ENCODE assay signal across 17 cellular contexts in the genomic region with DNA sequence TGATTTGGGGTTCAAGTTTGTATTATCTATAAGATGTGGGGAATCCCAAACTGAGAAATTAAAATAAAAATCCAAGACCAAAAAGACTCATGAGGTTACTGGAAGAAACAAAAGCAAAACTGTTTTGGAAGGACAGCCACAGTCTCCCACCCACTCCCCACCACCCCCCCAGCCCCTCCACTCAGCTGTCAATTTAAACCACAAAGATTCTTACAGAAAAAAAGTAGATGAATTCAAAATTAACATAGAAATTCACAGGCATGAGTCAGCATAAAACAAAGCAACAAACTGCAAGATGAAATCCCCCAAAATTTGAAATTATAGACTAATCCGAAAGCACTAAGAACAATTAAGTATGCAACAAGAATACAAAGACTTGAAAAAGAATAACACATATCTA.
"Had no signal": no experiment of that assay in that cellular context is flagged by ENCODE, and none has a peak within 500 bp of the region (broad histone marks: within the 10 kb centered on the region; RNA-seq: fewer than 3 reads in every experiment).

No MANE protein-coding gene starts in this region.

- H3K27me3 ChIP-seq: spleen had no signal

- H3K27ac Mint-ChIP-seq: activated CD8-positive, alpha-beta memory T cell treated with anti-CD3 and anti-CD28 coated beads, Interleukin-2, amount 10 ng/mL, durations not matched to agents 7 days and 5 days; natural killer cell; T-helper 2 cell treated with Interferon-gamma antibody and Interleukin-4, amounts not matched to agents 5 μg/mL and 100 μg/mL, for 36 hours had no signal

- H3K27ac ChIP-seq: epithelial cell of prostate, spleen had no signal

- H3K36me3 Mint-ChIP-seq: natural killer cell had no signal

- H3K4me3 ChIP-seq: spleen had no signal

- H3K27me3 Mint-ChIP-seq: activated CD8-positive, alpha-beta memory T cell treated with anti-CD3 and anti-CD28 coated beads, Interleukin-2, amount 10 ng/mL, durations not matched to agents 7 days and 5 days had no signal

- H3K9me3 ChIP-seq: spleen had no signal

- H3K9me3 Mint-ChIP-seq: natural killer cell; T-helper 2 cell treated with Interferon-gamma antibody and Interleukin-4, amounts not matched to agents 5 μg/mL and 100 μg/mL, for 36 hours had no signal

- H3K36me3 ChIP-seq: spleen had no signal

- ATAC-seq: activated CD4-positive, CD25-positive, alpha-beta regulatory T cell treated with anti-CD3 and anti-CD28 coated beads, Interleukin-2, amount 50 U/mL, for 24 hours; activated CD8-positive, alpha-beta memory T cell treated with anti-CD3 and anti-CD28 coated beads, Interleukin-2, amount 10 ng/mL, durations not matched to agents 7 days and 5 days; right cardiac atrium had no signal

- H3K4me3 Mint-ChIP-seq: activated CD8-positive, alpha-beta memory T cell treated with anti-CD3 and anti-CD28 coated beads, Interleukin-2, amount 10 ng/mL, durations not matched to agents 7 days and 5 days; natural killer cell; T-helper 2 cell treated with Interferon-gamma antibody and Interleukin-4, amounts not matched to agents 5 μg/mL and 100 μg/mL, for 36 hours had no signal

- DNase-seq: activated CD4-positive, alpha-beta T cell treated with anti-CD3 and anti-CD28 coated beads, Interleukin-2, amount 50 U/mL, for 48 hours; activated CD8-positive, alpha-beta memory T cell treated with anti-CD3 and anti-CD28 coated beads, Interleukin-2, amount 10 ng/mL, durations not matched to agents 7 days and 5 days; activated gamma-delta T cell treated with Interleukin-2 at 50 U/mL for 16 hours; activated T-cell treated with anti-CD3 and anti-CD28 coated beads, Interleukin-2, amount 50 U/mL, for 48 hours; aorta; effector memory CD4-positive, alpha-beta T cell; hypothalamus; kidney glomerular epithelial cell; natural killer cell; right cardiac atrium; spleen; stimulated activated naive CD4-positive, alpha-beta T cell; SW 1271; trophoblast cell had no signal
